In genomic region chr5:170882345-170882744, GRCh38 we compare ENCODE assay signal across 27 cellular contexts.
"Had no signal": no experiment of that assay in that cellular context is flagged by ENCODE, and none has a peak within 500 bp of the region (broad histone marks: within the 10 kb centered on the region; RNA-seq: fewer than 3 reads in every experiment).

No MANE protein-coding gene starts in this region.

- H3K27me3 ChIP-seq: neural progenitor cell, ovary, right lobe of liver, sigmoid colon, spleen, stomach, thyroid gland, tibial nerve, upper lobe of left lung, vagina had no signal

- H3K79me2 ChIP-seq: parathyroid adenoma had no signal

- ATAC-seq: natural killer cell; psoas muscle; right cardiac atrium; right lobe of liver; stimulated activated effector memory CD8-positive, alpha-beta T cell treated with anti-CD3 and anti-CD28 coated beads, Interleukin-12 subunit alpha, Interleukin-12 subunit beta, amount 100 ng/mL, for 72 hours; stimulated activated naive B cell treated with anti-CD40 and anti-IgM and Interleukin-4, amounts not matched to agents 10 μg/mL and 1 μg/mL and 100 μg/mL, for 72 hours had no signal

- H2AFZ ChIP-seq: neural progenitor cell, parathyroid adenoma had no signal

- H3K27ac ChIP-seq: neural progenitor cell, ovary, parathyroid adenoma, psoas muscle, right lobe of liver, sigmoid colon, spleen, stomach, thoracic aorta, thyroid gland, tibial nerve, upper lobe of left lung, vagina had no signal

- H3K9me3 ChIP-seq: ovary, psoas muscle, right lobe of liver, sigmoid colon, spleen, stomach, thoracic aorta, thyroid gland, tibial nerve, upper lobe of left lung, vagina had no signal

- H3K9ac ChIP-seq: neural progenitor cell, parathyroid adenoma had no signal

- H3K36me3 ChIP-seq: neural progenitor cell, ovary, right lobe of liver, sigmoid colon, spleen, stomach, thoracic aorta, thyroid gland, tibial nerve, upper lobe of left lung, vagina had no signal

- H3K4me3 ChIP-seq: neural progenitor cell, ovary, psoas muscle, right lobe of liver, sigmoid colon, spleen, stomach, thoracic aorta, thyroid gland, tibial nerve, upper lobe of left lung, vagina had no signal

- DNase-seq: natural killer cell; occipital lobe; ovary; posterior cingulate gyrus; psoas muscle; right cardiac atrium; right lobe of liver; sigmoid colon; small intestine; spleen; stimulated activated CD4-positive, alpha-beta T cell treated with anti-CD3 and anti-CD28 coated beads, Interleukin-15, amount 100 ng/mL, for 24 hours; stimulated activated CD4-positive, alpha-beta T cell treated with anti-CD3 and anti-CD28 coated beads, Interleukin-2, amount 100 ng/mL, for 24 hours; stimulated activated CD4-positive, alpha-beta T cell treated with anti-CD3 and anti-CD28 coated beads, Interleukin-2, amount 100 ng/mL, for 48 hours; stimulated activated CD4-positive, alpha-beta T cell treated with anti-CD3 and anti-CD28 coated beads, Interleukin-4, amount 100 ng/mL, for 24 hours; stimulated activated naive B cell treated with anti-CD40 and anti-IgM and Interleukin-4, amounts not matched to agents 10 μg/mL and 1 μg/mL and 100 μg/mL, for 72 hours; stimulated activated naive CD4-positive, alpha-beta T cell treated with Interleukin-2 at 50 U/mL for 16 hours; stomach; thyroid gland; trophoblast cell; upper lobe of left lung had no signal

- H3K4me2 ChIP-seq: neural progenitor cell had no signal

- H3K4me1 ChIP-seq: parathyroid adenoma, psoas muscle, right lobe of liver, sigmoid colon, spleen, tibial nerve, upper lobe of left lung, vagina had no signal

- FAIRE-seq: small intestine, urothelium cell line had no signal
